Comparison of ENCODE assay signal across 9 cellular contexts in genomic region chr10:106175760-106176377, GRCh38.
DNase-seq lines count a peak whose midpoint lies in the region; ATAC-seq and TF ChIP-seq lines count a peak whose summit lies in the region.
"Had no signal": no experiment of that assay in that cellular context is flagged by ENCODE, and none has a peak within 500 bp of the region (broad histone marks: within the 10 kb centered on the region; RNA-seq: fewer than 3 reads in every experiment).

No MANE protein-coding gene starts in this region.

- TF ChIP-seq CTCF in HEK293 (tag by site-specific recombination; IDR thresholded peaks at IDR 0.05), result no peak

- ATAC-seq in T-helper 17 cell (no peak), HG03139 (IDR thresholded peaks at IDR 0.05; ENCODE audit: unreplicated experiment) (no peak)

- no peaks in the 10 kb centered on the region for H3K27me3 Mint-ChIP-seq in T-helper 17 cell

- POLR2A ChIA-PET in HEK293 (lab: Yijun Ruan, JAX), result no interaction called here

- H3K27ac ChIP-seq in HEK293 (ENCODE audit: extremely low read depth, low read depth, low read length), result no peak overlapping the region

- CTCF ChIA-PET in HEK293 (lab: Yijun Ruan, JAX), result no interaction called here

- no peaks in the 10 kb centered on the region for H3K4me1 ChIP-seq in HEK293 (ENCODE audit: control insufficient read depth, insufficient read depth, low read length)

- no peaks in the 10 kb centered on the region for H3K36me3 Mint-ChIP-seq in T-helper 17 cell (ENCODE audit: low read depth)

- DNase-seq in AG20443 (ENCODE audit: low spot score) (peak; percentile 24), SW480 (ENCODE audit: low spot score) (peak; percentile 8), left kidney (ENCODE audit: low read depth, low spot score) (peak; percentile 40), T-helper 17 cell (no peak), NCI-H1436 (lab: John Stamatoyannopoulos, UW) (no peak), GM19240 (ENCODE audit: insufficient read length, low spot score) (no peak)
- DNase-seq: activated effector memory CD4-positive, alpha-beta T cell treated with anti-CD3 and anti-CD28 coated beads, Interleukin-2, amount 50 U/mL, for 16 hours had no signal

- H3K4me3 Mint-ChIP-seq in T-helper 17 cell, result no peak overlapping the region

- H3K4me3 ChIP-seq in HEK293 (ENCODE audit: low read depth, low read length), result no peak overlapping the region

- H3K9me3 ChIP-seq in HEK293 (ENCODE audit: control insufficient read depth, insufficient read depth, low read depth, low read length) (no peaks in the 10 kb centered on the region), T-helper 17 cell (ENCODE audit: control insufficient read depth, low read length, poor library complexity, severe bottlenecking) (peaks cover 3% of the 10 kb centered on the region)

- no peaks in the 10 kb centered on the region for H3K36me3 ChIP-seq in HEK293 (ENCODE audit: control insufficient read depth in 2 of 2, insufficient read depth in 1 of 2, low read length in 2 of 2)

- H3K4me1 Mint-ChIP-seq in T-helper 17 cell, result no peaks in the 10 kb centered on the region

- no peak overlapping the region for H3K27ac Mint-ChIP-seq in T-helper 17 cell

TF ChIP-seq in HEK293, 187 proteins besides CTCF, POLR2A, EP300 and RAD21:
- TF ChIP-seq ZNF654 (tag by site-specific recombination; IDR thresholded peaks at IDR 0.05; ENCODE audit: low read depth), result peak; percentile 45
- no peak for TF ChIP-seq ZFP69B (tag by site-specific recombination; IDR thresholded peaks at IDR 0.05)
- TF ChIP-seq ZNF148 (tag by site-specific recombination; IDR thresholded peaks at IDR 0.05; ENCODE audit: borderline replicate concordance), result no peak

Comparison
In these comparisons a context has a peak if more than half of its experiments do, and no peak if none do; other contexts are left out.
1. DNase-seq: peak in AG20443 (single experiment), SW480 (single experiment) and left kidney (single experiment); none in T-helper 17 cell (0 of 3), NCI-H1436 (single experiment) and GM19240 (single experiment).